Comparison of ENCODE assay signal across 21 cellular contexts in genomic region chr1:221137668-221138067, GRCh38.
"Had no signal": no experiment of that assay in that cellular context is flagged by ENCODE, and none has a peak within 500 bp of the region (broad histone marks: within the 10 kb centered on the region; RNA-seq: fewer than 3 reads in every experiment).

No MANE protein-coding gene starts in this region.

- H3K4me3 ChIP-seq: esophagus muscularis mucosa, left ventricle myocardium inferior, lung, psoas muscle, right atrium auricular region, stomach, tibial artery had no signal

- H3K36me3 ChIP-seq: esophagus muscularis mucosa, left ventricle myocardium inferior, right atrium auricular region, stomach, tibial artery had no signal

- DNase-seq: activated CD4-positive, alpha-beta T cell treated with anti-CD3 and anti-CD28 coated beads for 36 hours; activated CD8-positive, alpha-beta memory T cell treated with anti-CD3 and anti-CD28 coated beads, Interleukin-2, amount 10 ng/mL, durations not matched to agents 7 days and 5 days; activated CD8-positive, alpha-beta T cell treated with anti-CD3 and anti-CD28 coated beads, Interleukin-2, amount 10 ng/mL, durations not matched to agents 7 days and 5 days; activated naive CD8-positive, alpha-beta T cell treated with anti-CD3 and anti-CD28 coated beads, Interleukin-2, amount 50 U/mL, for 24 hours; activated T-cell treated with anti-CD3 and anti-CD28 coated beads, Interleukin-2, amount 50 U/mL, for 48 hours; dermis blood vessel endothelial cell; effector CD4-positive, alpha-beta T cell; left ventricle myocardium inferior; naive thymus-derived CD4-positive, alpha-beta T cell; psoas muscle; stimulated activated CD4-positive, alpha-beta T cell treated with anti-CD3 and anti-CD28 coated beads, Interleukin-15, amount 100 ng/mL, for 24 hours; stimulated activated CD4-positive, alpha-beta T cell treated with anti-CD3 and anti-CD28 coated beads, Interleukin-2, amount 100 ng/mL, for 24 hours; stimulated activated naive B cell treated with anti-CD40 and anti-IgM and Interleukin-4, amounts not matched to agents 10 μg/mL and 1 μg/mL and 100 μg/mL, for 72 hours; stomach; T-helper 2 cell; tibial artery had no signal

- H3K4me1 ChIP-seq: esophagus muscularis mucosa, left ventricle myocardium inferior, parathyroid adenoma, psoas muscle, right atrium auricular region, stomach had no signal

- H3K27me3 ChIP-seq: esophagus muscularis mucosa, right atrium auricular region, stomach, tibial artery had no signal

- H3K9me3 ChIP-seq: esophagus muscularis mucosa, psoas muscle, right atrium auricular region, stomach, tibial artery had no signal

- H2AFZ ChIP-seq: parathyroid adenoma had no signal

- ATAC-seq: activated CD4-positive, alpha-beta T cell treated with anti-CD3 and anti-CD28 coated beads for 36 hours; activated CD8-positive, alpha-beta memory T cell treated with anti-CD3 and anti-CD28 coated beads, Interleukin-2, amount 10 ng/mL, durations not matched to agents 7 days and 5 days; activated CD8-positive, alpha-beta T cell treated with anti-CD3 and anti-CD28 coated beads, Interleukin-2, amount 10 ng/mL, durations not matched to agents 7 days and 5 days; activated naive CD8-positive, alpha-beta T cell treated with anti-CD3 and anti-CD28 coated beads, Interleukin-2, amount 50 U/mL, for 24 hours; naive thymus-derived CD4-positive, alpha-beta T cell; psoas muscle; stimulated activated naive B cell treated with anti-CD40 and anti-IgM and Interleukin-4, amounts not matched to agents 10 μg/mL and 1 μg/mL and 100 μg/mL, for 72 hours; WTC11 had no signal

- H3K9ac ChIP-seq: parathyroid adenoma had no signal

- H3K27ac ChIP-seq: esophagus muscularis mucosa, left ventricle myocardium inferior, parathyroid adenoma, psoas muscle, right atrium auricular region, stomach, tibial artery had no signal
